In the genomic region with DNA sequence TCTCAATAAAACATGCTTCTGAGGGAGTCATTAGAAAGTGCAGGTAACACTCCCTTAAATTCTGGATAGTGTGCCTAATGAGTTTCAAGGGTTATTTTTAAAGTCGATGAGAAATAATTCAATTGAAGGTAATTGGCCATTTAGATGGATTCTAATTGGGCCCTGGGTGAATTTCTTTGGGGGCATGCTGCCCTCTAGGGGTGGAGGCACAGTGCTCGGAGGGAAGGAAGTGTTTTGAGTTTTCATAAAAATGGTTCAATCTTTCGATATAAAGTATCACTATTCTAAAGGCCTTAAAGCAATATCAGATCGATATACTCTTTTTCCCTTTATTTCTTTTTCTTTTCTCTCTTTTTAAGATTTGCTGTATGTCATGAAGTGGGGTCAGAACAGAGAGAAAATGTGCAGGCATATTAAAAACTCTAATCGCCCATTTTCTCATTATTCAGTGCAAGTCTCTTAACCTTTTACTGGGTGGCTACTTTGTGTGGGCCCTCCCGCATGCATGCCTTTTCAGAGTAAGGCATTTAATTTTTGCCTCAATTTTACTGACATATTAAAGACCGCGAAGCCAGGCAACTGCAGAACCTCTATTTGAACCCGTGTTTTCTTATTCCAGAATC, we compare ENCODE assay signal across 8 cellular contexts. TPM values are rescaled to one million over a fixed set of nuclear protein-coding genes. Genes with fewer than 3 reads are reported as not detected.
A peak's percentile ranks its signal among the peaks of the same experiment; 100 is the strongest.
DNase-seq lines count a peak whose midpoint lies in the region; TF ChIP-seq lines count a peak whose summit lies in the region.

No MANE protein-coding gene starts in this region.

- H3K27ac ChIP-seq in esophagus muscularis mucosa (replicated peaks in 1 of 4): no peak overlapping the region

- peak; percentile 47 to 64 (median 55) for TF ChIP-seq CTCF in esophagus muscularis mucosa (IDR thresholded peaks at IDR 0.05)
- TF ChIP-seq CTCF in retinal pigment epithelial cell (conservative IDR thresholded peaks at IDR 0.05; ENCODE audit: low read depth, low read length): peak; percentile 93

- H3K4me3 ChIP-seq in Jurkat, Clone E6-1 (ENCODE audit: low read length): no peak overlapping the region
- H3K4me3 ChIP-seq in esophagus muscularis mucosa (no peak overlapping the region), retinal pigment epithelial cell (ENCODE audit: low read length) (no peak overlapping the region)

- H3K27me3 ChIP-seq in esophagus muscularis mucosa: peaks cover 0 to 26% (median 1%) of the 10 kb centered on the region in 4 donors

- DNase-seq in NCI-H82 (lab: John Stamatoyannopoulos, UW) (peak; percentile 10), NCI-H82 treated with DMSO at 0.1 percent for 48 hours (lab: John Stamatoyannopoulos, UW; ENCODE audit: unreplicated experiment) (no peak), SHP77 (lab: John Stamatoyannopoulos, UW) (peak; percentile 23 to 36), esophagus muscularis mucosa (ENCODE audit: extremely low spot score) (no peak), retinal pigment epithelial cell (ENCODE audit: low read depth) (no peak), ecto neural progenitor cell (ENCODE audit: low spot score) (no peak)
- DNase-seq in Jurkat, Clone E6-1 (ENCODE audit: low read depth, low spot score): peak; percentile 12
- DNase-seq in activated effector memory CD4-positive, alpha-beta T cell treated with anti-CD3 and anti-CD28 coated beads, Interleukin-2, amount 50 U/mL, for 16 hours: no peak

- H3K9me3 ChIP-seq in esophagus muscularis mucosa: no peaks in the 10 kb centered on the region

- intact Hi-C loops in esophagus muscularis mucosa (cut with DNase I): loop anchor here (10.0 kb wide), 2 partner anchors 388 to 598 kb away; no protein-coding TSS in a partner anchor

- H3K36me3 ChIP-seq in esophagus muscularis mucosa: no peaks in the 10 kb centered on the region

- TF ChIP-seq EP300 in esophagus muscularis mucosa (IDR thresholded peaks at IDR 0.05): no peak

- H3K4me1 ChIP-seq in esophagus muscularis mucosa: no peaks in the 10 kb centered on the region

- no peak for TF ChIP-seq POLR2A in esophagus muscularis mucosa (IDR thresholded peaks at IDR 0.05; ENCODE audit: low read depth)

- WGBS in esophagus muscularis mucosa: 62% methylated on average over 9 of the region's 9 CpGs

RNA-seq across cellular contexts. Expression of gene NKX2-8, which starts 25.5 kb away (rescaled TPM):
- not detected for polyA plus RNA-seq in Jurkat, Clone E6-1 (2012; ENCODE audit: insufficient read depth, insufficient read length)
- total RNA-seq in esophagus muscularis mucosa: not detected

RNA-seq across cellular contexts. Expression of gene NKX2-1, which starts 36.9 kb away (rescaled TPM):
- polyA plus RNA-seq in Jurkat, Clone E6-1 (2012; ENCODE audit: insufficient read depth, insufficient read length): 45.2 TPM
- total RNA-seq in esophagus muscularis mucosa: under 1 TPM in 2 of 4 donors, not detected in 2; 0.45 to 0.92 TPM

Comparison
In these comparisons a context has a peak if more than half of its experiments do, and no peak if none do; other contexts are left out.
1. DNase-seq: peak in NCI-H82 (single experiment), Jurkat, Clone E6-1 (single experiment) and SHP77 (2 of 2); none in NCI-H82 treated with DMSO at 0.1 percent for 48 hours (single experiment), esophagus muscularis mucosa (single experiment), retinal pigment epithelial cell (single experiment), activated effector memory CD4-positive, alpha-beta T cell treated with anti-CD3 and anti-CD28 coated beads, Interleukin-2, amount 50 U/mL, for 16 hours (single experiment) and ecto neural progenitor cell (single experiment).